1 cellular context compared by ENCODE assay signal in the genomic region with DNA sequence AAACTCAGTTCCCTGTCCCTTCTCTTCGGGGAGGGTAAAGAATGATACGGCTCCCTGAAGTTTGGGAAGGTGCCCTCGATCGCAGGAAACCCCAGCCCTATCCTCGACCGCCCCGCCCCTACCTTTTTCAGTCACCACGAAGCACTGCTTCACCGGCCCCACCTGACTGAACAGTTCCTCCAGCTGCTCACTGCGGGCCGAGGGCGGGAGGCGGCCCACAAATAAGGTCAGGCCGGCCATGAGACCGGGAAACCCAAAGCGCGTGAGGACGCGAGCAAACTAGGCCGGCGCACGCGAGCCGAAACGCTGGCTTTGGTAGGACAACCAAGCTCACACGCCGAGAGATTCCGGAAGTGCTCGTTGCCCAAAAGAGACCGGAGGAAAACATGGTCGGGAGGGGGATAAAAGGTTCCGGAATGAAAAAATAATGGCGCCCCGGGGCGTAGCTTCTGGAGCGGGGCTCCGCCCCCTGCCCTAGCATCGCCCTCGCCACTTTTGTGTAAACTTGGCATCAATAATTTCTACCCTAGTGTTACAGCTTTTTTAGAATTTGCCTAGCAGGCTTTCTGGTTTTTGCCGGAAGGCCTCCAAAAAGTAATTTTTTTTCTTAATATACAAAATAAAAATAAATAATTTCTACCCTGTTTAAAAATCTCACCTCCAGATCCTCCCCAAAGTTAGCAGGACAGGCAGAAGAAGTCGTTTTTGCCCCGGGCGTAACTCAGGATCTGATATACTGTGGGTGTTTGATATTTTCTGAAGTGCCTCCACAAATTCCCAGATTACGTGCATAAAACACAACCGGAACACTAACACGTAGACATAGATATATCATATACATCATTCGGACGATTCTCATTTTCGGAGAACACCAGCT.
A peak's percentile ranks its signal among the peaks of the same experiment; 100 is the strongest.
TF ChIP-seq lines count a peak whose summit lies in the region.

Gene RBM28, minus strand, starts transcription at position 355 of the 877 bp plus-strand sequence. Its CDS starts 115 bp downstream, at position 240.

TF ChIP-seq in HEK293, 187 proteins besides CTCF, POLR2A, EP300 and RAD21 (continued from another document and continues in another):
- TF ChIP-seq ZBTB10 (tag by site-specific recombination; IDR thresholded peaks at IDR 0.05): no peak
- no peak for TF ChIP-seq ZNF791 (tag by site-specific recombination; IDR thresholded peaks at IDR 0.05)
- TF ChIP-seq KLF9 (tag by site-specific recombination; IDR thresholded peaks at IDR 0.05; ENCODE audit: low read depth): peak; percentile 86
- no peak for TF ChIP-seq ZNF274 (IDR thresholded peaks at IDR 0.05; ENCODE audit: low read length)
- TF ChIP-seq ZNF274 (tag by site-specific recombination; IDR thresholded peaks at IDR 0.05; ENCODE audit: borderline replicate concordance): no peak
- no peak for TF ChIP-seq ZNF10 (tag by site-specific recombination; IDR thresholded peaks at IDR 0.05)
- no peak for TF ChIP-seq ZNF645 (tag by site-specific recombination; IDR thresholded peaks at IDR 0.05)
- TF ChIP-seq ZNF391 (tag by site-specific recombination; IDR thresholded peaks at IDR 0.05; ENCODE audit: borderline replicate concordance, low read depth): peak; percentile 95
- no peak for TF ChIP-seq ZNF701 (tag by site-specific recombination; IDR thresholded peaks at IDR 0.05)
- TF ChIP-seq GFI1B (tag by site-specific recombination; IDR thresholded peaks at IDR 0.05): no peak
- peak; percentile 82 for TF ChIP-seq ZNF843 (tag by site-specific recombination; IDR thresholded peaks at IDR 0.05)
- no peak for TF ChIP-seq ZNF747 (tag by site-specific recombination; IDR thresholded peaks at IDR 0.05)
- no peak for TF ChIP-seq OSR2 (tag by site-specific recombination; IDR thresholded peaks at IDR 0.05)
- TF ChIP-seq ZNF639 (tag by site-specific recombination; IDR thresholded peaks at IDR 0.05): peak; percentile 97
- TF ChIP-seq ZNF423 (tag by site-specific recombination; IDR thresholded peaks at IDR 0.05): peak; percentile 52; the same call in 1 of the 2 replicates
- TF ChIP-seq ZBTB49 (tag by site-specific recombination; IDR thresholded peaks at IDR 0.05; ENCODE audit: low read depth): no peak
- TF ChIP-seq ZNF433 (tag by site-specific recombination; IDR thresholded peaks at IDR 0.05; ENCODE audit: low read depth): no peak
- TF ChIP-seq ZNF366 (tag by site-specific recombination; conservative IDR thresholded peaks at IDR 0.05): peak; percentile 49
- no peak for TF ChIP-seq ZNF175 (tag by site-specific recombination; IDR thresholded peaks at IDR 0.05)
- no peak for TF ChIP-seq TSHZ1 (tag by site-specific recombination; IDR thresholded peaks at IDR 0.05; ENCODE audit: borderline replicate concordance)
- TF ChIP-seq, protein P1, sequence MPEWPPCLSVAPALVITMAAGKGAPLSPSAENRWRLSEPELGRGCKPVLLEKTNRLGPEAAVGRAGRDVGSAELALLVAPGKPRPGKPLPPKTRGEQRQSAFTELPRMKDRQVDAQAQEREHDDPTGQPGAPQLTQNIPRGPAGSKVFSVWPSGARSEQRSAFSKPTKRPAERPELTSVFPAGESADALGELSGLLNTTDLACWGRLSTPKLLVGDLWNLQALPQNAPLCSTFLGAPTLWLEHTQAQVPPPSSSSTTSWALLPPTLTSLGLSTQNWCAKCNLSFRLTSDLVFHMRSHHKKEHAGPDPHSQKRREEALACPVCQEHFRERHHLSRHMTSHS (tag by site-specific recombination; IDR thresholded peaks at IDR 0.05): no peak
- no peak for TF ChIP-seq ZNF473 (tag by site-specific recombination; IDR thresholded peaks at IDR 0.05)
- TF ChIP-seq ZNF354C (tag by site-specific recombination; IDR thresholded peaks at IDR 0.05; ENCODE audit: borderline replicate concordance, low read depth): no peak
- TF ChIP-seq ZNF202 (tag by site-specific recombination; IDR thresholded peaks at IDR 0.05; ENCODE audit: borderline replicate concordance): no peak
- TF ChIP-seq IKZF3 (tag by site-specific recombination; IDR thresholded peaks at IDR 0.05): no peak
- TF ChIP-seq ZNF501 (tag by site-specific recombination; IDR thresholded peaks at IDR 0.05): peak; percentile 98
- TF ChIP-seq ZNF341 (tag by site-specific recombination; IDR thresholded peaks at IDR 0.05; ENCODE audit: low read depth): peak; percentile 44; the same call in 1 of the 2 replicates
- TF ChIP-seq ZNF184 (tag by site-specific recombination; IDR thresholded peaks at IDR 0.05): peak; percentile 85; the same call in 1 of the 2 replicates
- TF ChIP-seq KLF8 (tag by site-specific recombination; IDR thresholded peaks at IDR 0.05): peak; percentile 97
- no peak for TF ChIP-seq SETDB1 (IDR thresholded peaks at IDR 0.05; ENCODE audit: insufficient read length, low read length)
- no peak for TF ChIP-seq MZF1 (tag by site-specific recombination; IDR thresholded peaks at IDR 0.05; ENCODE audit: borderline replicate concordance)
- peak; percentile 72; the same call in 1 of the 2 replicates for TF ChIP-seq ZNF610 (tag by site-specific recombination; IDR thresholded peaks at IDR 0.05; ENCODE audit: borderline replicate concordance)
- TF ChIP-seq, protein P2, sequence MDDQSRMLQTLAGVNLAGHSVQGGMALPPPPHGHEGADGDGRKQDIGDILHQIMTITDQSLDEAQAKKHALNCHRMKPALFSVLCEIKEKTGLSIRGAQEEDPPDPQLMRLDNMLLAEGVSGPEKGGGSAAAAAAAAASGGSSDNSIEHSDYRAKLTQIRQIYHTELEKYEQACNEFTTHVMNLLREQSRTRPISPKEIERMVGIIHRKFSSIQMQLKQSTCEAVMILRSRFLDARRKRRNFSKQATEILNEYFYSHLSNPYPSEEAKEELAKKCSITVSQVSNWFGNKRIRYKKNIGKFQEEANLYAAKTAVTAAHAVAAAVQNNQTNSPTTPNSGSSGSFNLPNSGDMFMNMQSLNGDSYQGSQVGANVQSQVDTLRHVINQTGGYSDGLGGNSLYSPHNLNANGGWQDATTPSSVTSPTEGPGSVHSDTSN (CRISPR knock-in tag; IDR thresholded peaks at IDR 0.05): no peak
- TF ChIP-seq ZNF530 (tag by site-specific recombination; IDR thresholded peaks at IDR 0.05; ENCODE audit: low read depth): no peak
- peak; percentile 92 for TF ChIP-seq SP7 (tag by site-specific recombination; IDR thresholded peaks at IDR 0.05)
- no peak for TF ChIP-seq ATF2 (tag by site-specific recombination; IDR thresholded peaks at IDR 0.05; ENCODE audit: low read depth)
- no peak for TF ChIP-seq ZNF544 (tag by site-specific recombination; IDR thresholded peaks at IDR 0.05)
- no peak for TF ChIP-seq ZNF837 (tag by site-specific recombination; IDR thresholded peaks at IDR 0.05)
- no peak for TF ChIP-seq ZNF521 (tag by site-specific recombination; IDR thresholded peaks at IDR 0.05)
- TF ChIP-seq, protein P3, sequence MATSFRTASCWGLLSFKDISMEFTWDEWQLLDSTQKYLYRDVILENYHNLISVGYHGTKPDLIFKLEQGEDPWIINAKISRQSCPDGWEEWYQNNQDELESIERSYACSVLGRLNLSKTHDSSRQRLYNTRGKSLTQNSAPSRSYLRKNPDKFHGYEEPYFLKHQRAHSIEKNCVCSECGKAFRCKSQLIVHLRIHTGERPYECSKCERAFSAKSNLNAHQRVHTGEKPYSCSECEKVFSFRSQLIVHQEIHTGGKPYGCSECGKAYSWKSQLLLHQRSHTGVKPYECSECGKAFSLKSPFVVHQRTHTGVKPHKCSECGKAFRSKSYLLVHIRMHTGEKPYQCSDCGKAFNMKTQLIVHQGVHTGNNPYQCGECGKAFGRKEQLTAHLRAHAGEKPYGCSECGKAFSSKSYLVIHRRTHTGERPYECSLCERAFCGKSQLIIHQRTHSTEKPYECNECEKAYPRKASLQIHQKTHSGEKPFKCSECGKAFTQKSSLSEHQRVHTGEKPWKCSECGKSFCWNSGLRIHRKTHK (tag by site-specific recombination; IDR thresholded peaks at IDR 0.05): no peak
- TF ChIP-seq ZNF549 (tag by site-specific recombination; IDR thresholded peaks at IDR 0.05): no peak
- TF ChIP-seq ZNF169 (tag by site-specific recombination; IDR thresholded peaks at IDR 0.05): no peak
- TF ChIP-seq ZXDB (tag by site-specific recombination; IDR thresholded peaks at IDR 0.05): peak; percentile 94
- no peak for TF ChIP-seq HOXA7 (CRISPR knock-in tag; IDR thresholded peaks at IDR 0.05; ENCODE audit: borderline replicate concordance)
- no peak for TF ChIP-seq ZNF555 (tag by site-specific recombination; conservative IDR thresholded peaks at IDR 0.05)
- TF ChIP-seq ZNF660 (tag by site-specific recombination; IDR thresholded peaks at IDR 0.05): peak; percentile 99
